In the genomic region with DNA sequence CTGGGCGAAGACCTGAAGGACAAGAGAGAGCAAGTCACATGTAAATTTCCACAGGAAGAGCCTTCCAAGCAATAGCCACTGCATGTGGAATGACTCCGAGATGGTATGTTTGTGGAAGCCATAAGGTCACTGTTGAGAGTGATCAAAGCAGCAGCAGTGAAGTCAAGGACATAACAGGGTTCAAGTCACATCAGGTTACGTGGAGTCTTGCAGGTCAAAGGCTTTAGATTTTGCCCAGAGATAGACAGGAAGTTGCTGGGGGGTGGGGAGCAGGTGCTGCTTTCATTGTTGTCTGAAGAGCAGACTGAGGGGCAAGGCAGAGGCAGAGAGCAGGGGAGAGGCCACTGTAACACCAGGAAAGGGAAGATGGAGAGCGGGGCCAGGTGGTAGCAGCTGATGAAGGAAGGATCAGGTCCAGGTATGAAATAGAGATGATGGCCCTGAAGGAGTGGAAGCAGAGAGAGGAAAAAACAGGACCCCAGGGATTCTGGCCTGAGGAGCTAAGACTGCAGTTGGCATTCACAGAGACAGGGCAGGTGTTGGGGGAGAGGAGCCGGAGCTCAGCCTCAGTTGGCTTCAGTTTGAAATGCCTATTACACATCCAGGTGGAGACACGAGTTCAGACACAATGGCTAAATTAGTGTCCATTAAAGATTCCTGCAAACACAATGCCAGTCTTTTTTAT, we compare ENCODE assay signal across 1 cellular context.
A peak's percentile ranks its signal among the peaks of the same experiment; 100 is the strongest.
TF ChIP-seq lines count a peak whose summit lies in the region.

No MANE protein-coding gene starts in this region.

TF ChIP-seq in HepG2, 621 proteins besides CTCF, POLR2A, EP300 and RAD21 (continued from another document and continues in another):
- TF ChIP-seq, protein P1, sequence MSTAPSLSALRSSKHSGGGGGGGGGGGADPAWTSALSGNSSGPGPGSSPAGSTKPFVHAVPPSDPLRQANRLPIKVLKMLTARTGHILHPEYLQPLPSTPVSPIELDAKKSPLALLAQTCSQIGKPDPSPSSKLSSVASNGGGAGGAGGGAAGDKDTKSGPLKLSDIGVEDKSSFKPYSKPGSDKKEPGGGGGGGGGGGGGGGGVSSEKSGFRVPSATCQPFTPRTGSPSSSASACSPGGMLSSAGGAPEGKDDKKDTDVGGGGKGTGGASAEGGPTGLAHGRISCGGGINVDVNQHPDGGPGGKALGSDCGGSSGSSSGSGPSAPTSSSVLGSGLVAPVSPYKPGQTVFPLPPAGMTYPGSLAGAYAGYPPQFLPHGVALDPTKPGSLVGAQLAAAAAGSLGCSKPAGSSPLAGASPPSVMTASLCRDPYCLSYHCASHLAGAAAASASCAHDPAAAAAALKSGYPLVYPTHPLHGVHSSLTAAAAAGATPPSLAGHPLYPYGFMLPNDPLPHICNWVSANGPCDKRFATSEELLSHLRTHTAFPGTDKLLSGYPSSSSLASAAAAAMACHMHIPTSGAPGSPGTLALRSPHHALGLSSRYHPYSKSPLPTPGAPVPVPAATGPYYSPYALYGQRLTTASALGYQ (CRISPR knock-in tag; IDR thresholded peaks at IDR 0.05): peak; percentile 95
- no peak for TF ChIP-seq ARNT2 (CRISPR knock-in tag; IDR thresholded peaks at IDR 0.05; ENCODE audit: low read depth)
- no peak for TF ChIP-seq ZNF10 (CRISPR knock-in tag; IDR thresholded peaks at IDR 0.05; ENCODE audit: borderline replicate concordance, low read depth)
- TF ChIP-seq ZNF709 (CRISPR knock-in tag; IDR thresholded peaks at IDR 0.05): 0 out of 2 replicates have a peak, but pooled peaks have one; percentile 10
- no peak for TF ChIP-seq POLR2AphosphoS5 (IDR thresholded peaks at IDR 0.05; ENCODE audit: low read depth, low read length)
- TF ChIP-seq SCMH1 (CRISPR knock-in tag; IDR thresholded peaks at IDR 0.05; ENCODE audit: borderline replicate concordance): no peak
- TF ChIP-seq, protein P2, sequence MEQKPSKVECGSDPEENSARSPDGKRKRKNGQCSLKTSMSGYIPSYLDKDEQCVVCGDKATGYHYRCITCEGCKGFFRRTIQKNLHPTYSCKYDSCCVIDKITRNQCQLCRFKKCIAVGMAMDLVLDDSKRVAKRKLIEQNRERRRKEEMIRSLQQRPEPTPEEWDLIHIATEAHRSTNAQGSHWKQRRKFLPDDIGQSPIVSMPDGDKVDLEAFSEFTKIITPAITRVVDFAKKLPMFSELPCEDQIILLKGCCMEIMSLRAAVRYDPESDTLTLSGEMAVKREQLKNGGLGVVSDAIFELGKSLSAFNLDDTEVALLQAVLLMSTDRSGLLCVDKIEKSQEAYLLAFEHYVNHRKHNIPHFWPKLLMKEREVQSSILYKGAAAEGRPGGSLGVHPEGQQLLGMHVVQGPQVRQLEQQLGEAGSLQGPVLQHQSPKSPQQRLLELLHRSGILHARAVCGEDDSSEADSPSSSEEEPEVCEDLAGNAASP (CRISPR knock-in tag; IDR thresholded peaks at IDR 0.05; ENCODE audit: borderline replicate concordance): peak; percentile 99
- TF ChIP-seq CAMTA2 (CRISPR knock-in tag; IDR thresholded peaks at IDR 0.05; ENCODE audit: borderline replicate concordance): 0 out of 2 replicates have a peak, but pooled peaks have one; percentile 62
- TF ChIP-seq ZNF414 (CRISPR knock-in tag; IDR thresholded peaks at IDR 0.05): peak; percentile 67; the same call in 1 of the 2 replicates
- peak; percentile 83 for TF ChIP-seq IKZF5 (CRISPR knock-in tag; IDR thresholded peaks at IDR 0.05)
- TF ChIP-seq ZNF816 (CRISPR knock-in tag; IDR thresholded peaks at IDR 0.05; ENCODE audit: borderline replicate concordance): no peak
- TF ChIP-seq MEF2D (CRISPR knock-in tag; IDR thresholded peaks at IDR 0.05): peak; percentile 92
- no peak for TF ChIP-seq ZNF549 (CRISPR knock-in tag; IDR thresholded peaks at IDR 0.05)
- TF ChIP-seq HOXA7 (CRISPR knock-in tag; IDR thresholded peaks at IDR 0.05): no peak
- TF ChIP-seq ZNF3 (CRISPR knock-in tag; IDR thresholded peaks at IDR 0.05): peak; percentile 98
- no peak for TF ChIP-seq GZF1 (CRISPR knock-in tag; IDR thresholded peaks at IDR 0.05)
- peak; percentile 48; the same call in 1 of the 2 replicates for TF ChIP-seq ZNF749 (CRISPR knock-in tag; IDR thresholded peaks at IDR 0.05; ENCODE audit: borderline replicate concordance)
- no peak for TF ChIP-seq ZNF615 (CRISPR knock-in tag; IDR thresholded peaks at IDR 0.05; ENCODE audit: borderline replicate concordance)
- no peak for TF ChIP-seq YEATS4 (CRISPR knock-in tag; IDR thresholded peaks at IDR 0.05; ENCODE audit: borderline replicate concordance)
- peak; percentile 25; the same call in 1 of the 2 replicates for TF ChIP-seq HHEX (CRISPR knock-in tag; IDR thresholded peaks at IDR 0.05)
- no peak for TF ChIP-seq STAT5B (CRISPR knock-in tag; IDR thresholded peaks at IDR 0.05)
- TF ChIP-seq, protein P3, sequence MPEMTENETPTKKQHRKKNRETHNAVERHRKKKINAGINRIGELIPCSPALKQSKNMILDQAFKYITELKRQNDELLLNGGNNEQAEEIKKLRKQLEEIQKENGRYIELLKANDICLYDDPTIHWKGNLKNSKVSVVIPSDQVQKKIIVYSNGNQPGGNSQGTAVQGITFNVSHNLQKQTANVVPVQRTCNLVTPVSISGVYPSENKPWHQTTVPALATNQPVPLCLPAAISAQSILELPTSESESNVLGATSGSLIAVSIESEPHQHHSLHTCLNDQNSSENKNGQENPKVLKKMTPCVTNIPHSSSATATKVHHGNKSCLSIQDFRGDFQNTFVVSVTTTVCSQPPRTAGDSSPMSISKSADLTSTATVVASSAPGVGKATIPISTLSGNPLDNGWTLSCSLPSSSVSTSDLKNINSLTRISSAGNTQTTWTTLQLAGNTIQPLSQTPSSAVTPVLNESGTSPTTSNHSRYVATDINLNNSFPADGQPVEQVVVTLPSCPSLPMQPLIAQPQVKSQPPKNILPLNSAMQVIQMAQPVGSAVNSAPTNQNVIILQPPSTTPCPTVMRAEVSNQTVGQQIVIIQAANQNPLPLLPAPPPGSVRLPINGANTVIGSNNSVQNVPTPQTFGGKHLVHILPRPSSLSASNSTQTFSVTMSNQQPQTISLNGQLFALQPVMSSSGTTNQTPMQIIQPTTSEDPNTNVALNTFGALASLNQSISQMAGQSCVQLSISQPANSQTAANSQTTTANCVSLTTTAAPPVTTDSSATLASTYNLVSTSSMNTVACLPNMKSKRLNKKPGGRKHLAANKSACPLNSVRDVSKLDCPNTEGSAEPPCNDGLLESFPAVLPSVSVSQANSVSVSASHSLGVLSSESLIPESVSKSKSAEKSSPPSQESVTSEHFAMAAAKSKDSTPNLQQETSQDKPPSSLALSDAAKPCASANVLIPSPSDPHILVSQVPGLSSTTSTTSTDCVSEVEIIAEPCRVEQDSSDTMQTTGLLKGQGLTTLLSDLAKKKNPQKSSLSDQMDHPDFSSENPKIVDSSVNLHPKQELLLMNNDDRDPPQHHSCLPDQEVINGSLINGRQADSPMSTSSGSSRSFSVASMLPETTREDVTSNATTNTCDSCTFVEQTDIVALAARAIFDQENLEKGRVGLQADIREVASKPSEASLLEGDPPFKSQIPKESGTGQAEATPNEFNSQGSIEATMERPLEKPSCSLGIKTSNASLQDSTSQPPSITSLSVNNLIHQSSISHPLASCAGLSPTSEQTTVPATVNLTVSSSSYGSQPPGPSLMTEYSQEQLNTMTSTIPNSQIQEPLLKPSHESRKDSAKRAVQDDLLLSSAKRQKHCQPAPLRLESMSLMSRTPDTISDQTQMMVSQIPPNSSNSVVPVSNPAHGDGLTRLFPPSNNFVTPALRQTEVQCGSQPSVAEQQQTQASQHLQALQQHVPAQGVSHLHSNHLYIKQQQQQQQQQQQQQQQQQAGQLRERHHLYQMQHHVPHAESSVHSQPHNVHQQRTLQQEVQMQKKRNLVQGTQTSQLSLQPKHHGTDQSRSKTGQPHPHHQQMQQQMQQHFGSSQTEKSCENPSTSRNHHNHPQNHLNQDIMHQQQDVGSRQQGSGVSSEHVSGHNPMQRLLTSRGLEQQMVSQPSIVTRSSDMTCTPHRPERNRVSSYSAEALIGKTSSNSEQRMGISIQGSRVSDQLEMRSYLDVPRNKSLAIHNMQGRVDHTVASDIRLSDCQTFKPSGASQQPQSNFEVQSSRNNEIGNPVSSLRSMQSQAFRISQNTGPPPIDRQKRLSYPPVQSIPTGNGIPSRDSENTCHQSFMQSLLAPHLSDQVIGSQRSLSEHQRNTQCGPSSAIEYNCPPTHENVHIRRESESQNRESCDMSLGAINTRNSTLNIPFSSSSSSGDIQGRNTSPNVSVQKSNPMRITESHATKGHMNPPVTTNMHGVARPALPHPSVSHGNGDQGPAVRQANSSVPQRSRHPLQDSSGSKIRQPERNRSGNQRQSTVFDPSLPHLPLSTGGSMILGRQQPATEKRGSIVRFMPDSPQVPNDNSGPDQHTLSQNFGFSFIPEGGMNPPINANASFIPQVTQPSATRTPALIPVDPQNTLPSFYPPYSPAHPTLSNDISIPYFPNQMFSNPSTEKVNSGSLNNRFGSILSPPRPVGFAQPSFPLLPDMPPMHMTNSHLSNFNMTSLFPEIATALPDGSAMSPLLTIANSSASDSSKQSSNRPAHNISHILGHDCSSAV (CRISPR knock-in tag; IDR thresholded peaks at IDR 0.05; ENCODE audit: borderline replicate concordance): no peak
- TF ChIP-seq, protein P4, sequence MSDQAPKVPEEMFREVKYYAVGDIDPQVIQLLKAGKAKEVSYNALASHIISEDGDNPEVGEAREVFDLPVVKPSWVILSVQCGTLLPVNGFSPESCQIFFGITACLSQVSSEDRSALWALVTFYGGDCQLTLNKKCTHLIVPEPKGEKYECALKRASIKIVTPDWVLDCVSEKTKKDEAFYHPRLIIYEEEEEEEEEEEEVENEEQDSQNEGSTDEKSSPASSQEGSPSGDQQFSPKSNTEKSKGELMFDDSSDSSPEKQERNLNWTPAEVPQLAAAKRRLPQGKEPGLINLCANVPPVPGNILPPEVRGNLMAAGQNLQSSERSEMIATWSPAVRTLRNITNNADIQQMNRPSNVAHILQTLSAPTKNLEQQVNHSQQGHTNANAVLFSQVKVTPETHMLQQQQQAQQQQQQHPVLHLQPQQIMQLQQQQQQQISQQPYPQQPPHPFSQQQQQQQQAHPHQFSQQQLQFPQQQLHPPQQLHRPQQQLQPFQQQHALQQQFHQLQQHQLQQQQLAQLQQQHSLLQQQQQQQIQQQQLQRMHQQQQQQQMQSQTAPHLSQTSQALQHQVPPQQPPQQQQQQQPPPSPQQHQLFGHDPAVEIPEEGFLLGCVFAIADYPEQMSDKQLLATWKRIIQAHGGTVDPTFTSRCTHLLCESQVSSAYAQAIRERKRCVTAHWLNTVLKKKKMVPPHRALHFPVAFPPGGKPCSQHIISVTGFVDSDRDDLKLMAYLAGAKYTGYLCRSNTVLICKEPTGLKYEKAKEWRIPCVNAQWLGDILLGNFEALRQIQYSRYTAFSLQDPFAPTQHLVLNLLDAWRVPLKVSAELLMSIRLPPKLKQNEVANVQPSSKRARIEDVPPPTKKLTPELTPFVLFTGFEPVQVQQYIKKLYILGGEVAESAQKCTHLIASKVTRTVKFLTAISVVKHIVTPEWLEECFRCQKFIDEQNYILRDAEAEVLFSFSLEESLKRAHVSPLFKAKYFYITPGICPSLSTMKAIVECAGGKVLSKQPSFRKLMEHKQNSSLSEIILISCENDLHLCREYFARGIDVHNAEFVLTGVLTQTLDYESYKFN (CRISPR knock-in tag; conservative IDR thresholded peaks at IDR 0.05): peak; percentile 98
- TF ChIP-seq, protein P5, sequence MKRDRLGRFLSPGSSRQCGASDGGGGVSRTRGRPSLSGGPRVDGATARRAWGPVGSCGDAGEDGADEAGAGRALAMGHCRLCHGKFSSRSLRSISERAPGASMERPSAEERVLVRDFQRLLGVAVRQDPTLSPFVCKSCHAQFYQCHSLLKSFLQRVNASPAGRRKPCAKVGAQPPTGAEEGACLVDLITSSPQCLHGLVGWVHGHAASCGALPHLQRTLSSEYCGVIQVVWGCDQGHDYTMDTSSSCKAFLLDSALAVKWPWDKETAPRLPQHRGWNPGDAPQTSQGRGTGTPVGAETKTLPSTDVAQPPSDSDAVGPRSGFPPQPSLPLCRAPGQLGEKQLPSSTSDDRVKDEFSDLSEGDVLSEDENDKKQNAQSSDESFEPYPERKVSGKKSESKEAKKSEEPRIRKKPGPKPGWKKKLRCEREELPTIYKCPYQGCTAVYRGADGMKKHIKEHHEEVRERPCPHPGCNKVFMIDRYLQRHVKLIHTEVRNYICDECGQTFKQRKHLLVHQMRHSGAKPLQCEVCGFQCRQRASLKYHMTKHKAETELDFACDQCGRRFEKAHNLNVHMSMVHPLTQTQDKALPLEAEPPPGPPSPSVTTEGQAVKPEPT (CRISPR knock-in tag; IDR thresholded peaks at IDR 0.05; ENCODE audit: low read depth): 0 out of 2 replicates have a peak, but pooled peaks have one; percentile 27
- peak; percentile 9; the same call in 1 of the 2 replicates for TF ChIP-seq SALL2 (CRISPR knock-in tag; IDR thresholded peaks at IDR 0.05)
- TF ChIP-seq RBFOX2 (IDR thresholded peaks at IDR 0.05; ENCODE audit: low read depth, low read length): 0 out of 2 replicates have a peak, but pooled peaks have one; percentile 18
- no peak for TF ChIP-seq PRMT3 (CRISPR knock-in tag; IDR thresholded peaks at IDR 0.05; ENCODE audit: borderline replicate concordance, low read depth)
- TF ChIP-seq ZNF773 (CRISPR knock-in tag; IDR thresholded peaks at IDR 0.05; ENCODE audit: borderline replicate concordance): no peak
- peak; percentile 24; the same call in 1 of the 2 replicates for TF ChIP-seq SMC3 (IDR thresholded peaks at IDR 0.05; ENCODE audit: low read length)
- TF ChIP-seq HOXA5 (CRISPR knock-in tag; IDR thresholded peaks at IDR 0.05): no peak
- TF ChIP-seq ZBTB46 (CRISPR knock-in tag; IDR thresholded peaks at IDR 0.05; ENCODE audit: borderline replicate concordance): no peak; the same call in 1 of the 2 replicates
- TF ChIP-seq KDM5B (CRISPR knock-in tag; IDR thresholded peaks at IDR 0.05; ENCODE audit: borderline replicate concordance): peak; percentile 57; the same call in 1 of the 2 replicates
